Comparison of ENCODE assay signal across 19 cellular contexts in the genomic region with DNA sequence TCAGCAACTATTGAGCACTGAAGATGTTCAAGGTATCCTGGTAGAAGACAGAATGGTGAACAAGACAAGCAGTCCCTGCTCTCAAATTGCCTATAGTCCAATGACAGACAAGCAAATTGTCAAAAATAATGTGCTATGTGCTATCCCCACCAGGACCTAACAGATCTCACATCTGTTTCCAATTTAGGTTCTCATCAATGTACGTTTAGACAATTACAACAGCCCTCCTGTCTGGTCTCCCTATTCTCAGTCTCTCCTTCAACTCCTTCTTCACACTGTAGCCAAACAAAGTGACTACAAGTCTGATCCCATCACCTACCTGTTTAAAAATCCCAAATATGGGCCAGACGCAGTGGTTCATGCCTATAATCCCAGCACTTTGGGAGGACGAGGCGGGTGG. TPM values are rescaled to one million over a fixed set of nuclear protein-coding genes. Genes with fewer than 3 reads are reported as not detected.
DNase-seq lines count a peak whose midpoint lies in the region; ATAC-seq and TF ChIP-seq lines count a peak whose summit lies in the region.
"Had no signal": no experiment of that assay in that cellular context is flagged by ENCODE, and none has a peak within 500 bp of the region (broad histone marks: within the 10 kb centered on the region; RNA-seq: fewer than 3 reads in every experiment).

No MANE protein-coding gene starts in this region.

- H3K9me3 Mint-ChIP-seq in T-helper 2 cell treated with Interferon-gamma antibody and Interleukin-4, amounts not matched to agents 5 μg/mL and 100 μg/mL, for 36 hours: no peaks in the 10 kb centered on the region
- no peaks in the 10 kb centered on the region for H3K9me3 Mint-ChIP-seq in Calu3 (ENCODE audit: low read depth, unreplicated experiment)
- no peaks in the 10 kb centered on the region for H3K9me3 Mint-ChIP-seq in activated T-helper 17 cell treated with anti-CD3 and anti-CD28 coated beads, Interleukin-2, amount 50 U/mL, for 72 hours
- no peaks in the 10 kb centered on the region for H3K9me3 Mint-ChIP-seq in progenitor cell of endocrine pancreas (ENCODE audit: low read depth)
- H3K9me3 Mint-ChIP-seq: type B pancreatic cell had no signal

- CTCF ChIA-PET in Calu3 (lab: Charles Lee): interaction anchor here (0.7 kb wide), 1 partner anchor 32 kb away, joined by 5 read pairs; no protein-coding TSS in a partner anchor

- ATAC-seq in activated T-helper 17 cell treated with anti-CD3 and anti-CD28 coated beads, Interleukin-2, amount 50 U/mL, for 72 hours (replicated peaks): no peak
- ATAC-seq in GM21515 (IDR thresholded peaks at IDR 0.05; ENCODE audit: unreplicated experiment): no peak
- ATAC-seq in HG02870 (IDR thresholded peaks at IDR 0.05; ENCODE audit: unreplicated experiment): no peak
- ATAC-seq: activated CD4-positive, CD25-positive, alpha-beta regulatory T cell treated with anti-CD3 and anti-CD28 coated beads, Interleukin-2, amount 50 U/mL, for 24 hours; left lung had no signal

- TF ChIP-seq CTCF in Calu3 (IDR thresholded peaks at IDR 0.05; ENCODE audit: unreplicated experiment) (no peak), progenitor cell of endocrine pancreas (IDR thresholded peaks at IDR 0.05; ENCODE audit: unreplicated experiment) (no peak)

- H3K36me3 Mint-ChIP-seq in T-helper 2 cell treated with Interferon-gamma antibody and Interleukin-4, amounts not matched to agents 5 μg/mL and 100 μg/mL, for 36 hours (ENCODE audit: low read depth): peaks cover 44% of the 10 kb centered on the region
- H3K36me3 Mint-ChIP-seq in Calu3 (ENCODE audit: insufficient read depth, unreplicated experiment): peaks cover 79% of the 10 kb centered on the region
- H3K36me3 Mint-ChIP-seq in activated T-helper 17 cell treated with anti-CD3 and anti-CD28 coated beads, Interleukin-2, amount 50 U/mL, for 72 hours (ENCODE audit: low read depth): peaks cover 97% of the 10 kb centered on the region
- H3K36me3 Mint-ChIP-seq in progenitor cell of endocrine pancreas (ENCODE audit: insufficient read depth): peaks cover 2% of the 10 kb centered on the region

- no peak overlapping the region for H3K4me3 Mint-ChIP-seq in T-helper 2 cell treated with Interferon-gamma antibody and Interleukin-4, amounts not matched to agents 5 μg/mL and 100 μg/mL, for 36 hours
- H3K4me3 Mint-ChIP-seq in Calu3 (ENCODE audit: low read depth, unreplicated experiment): no peak overlapping the region
- no peak overlapping the region for H3K4me3 Mint-ChIP-seq in activated T-helper 17 cell treated with anti-CD3 and anti-CD28 coated beads, Interleukin-2, amount 50 U/mL, for 72 hours
- no peak overlapping the region for H3K4me3 Mint-ChIP-seq in progenitor cell of endocrine pancreas (ENCODE audit: low read depth)
- H3K4me3 Mint-ChIP-seq: type B pancreatic cell had no signal

- no peak for DNase-seq in T-helper 2 cell treated with Interferon-gamma antibody and Interleukin-4, amounts not matched to agents 5 μg/mL and 100 μg/mL, for 36 hours (ENCODE audit: low spot score)
- DNase-seq in T-helper 2 cell (no peak), Calu3 (no peak), progenitor cell of endocrine pancreas (ENCODE audit: low spot score, unreplicated experiment) (no peak), Ammon's horn (ENCODE audit: low spot score) (no peak)
- DNase-seq: AML-193, cerebellar nuclear complex, EL, left lung, NCI-H1092 treated with DMSO at 0.1 percent for 48 hours, NCI-H2081, NCI-H226, NCI-H748 treated with DMSO at 0.1 percent for 48 hours, sigmoid colon had no signal

- peak overlapping the region; percentile 2 for H3K27ac Mint-ChIP-seq in T-helper 2 cell treated with Interferon-gamma antibody and Interleukin-4, amounts not matched to agents 5 μg/mL and 100 μg/mL, for 36 hours
- H3K27ac Mint-ChIP-seq in Calu3 (ENCODE audit: unreplicated experiment) (peak overlapping the region; percentile 48), progenitor cell of endocrine pancreas (peak overlapping the region; percentile 81)
- H3K27ac Mint-ChIP-seq in activated T-helper 17 cell treated with anti-CD3 and anti-CD28 coated beads, Interleukin-2, amount 50 U/mL, for 72 hours: peak overlapping the region; percentile 79
- H3K27ac Mint-ChIP-seq: type B pancreatic cell had no signal

- intact Hi-C loops in Calu3 (cut with micrococcal nuclease; ENCODE audit: unreplicated experiment): no loop called here

- no peaks in the 10 kb centered on the region for H3K27me3 Mint-ChIP-seq in T-helper 2 cell treated with Interferon-gamma antibody and Interleukin-4, amounts not matched to agents 5 μg/mL and 100 μg/mL, for 36 hours (ENCODE audit: low read depth)
- H3K27me3 Mint-ChIP-seq in Calu3 (ENCODE audit: unreplicated experiment) (no peaks in the 10 kb centered on the region), progenitor cell of endocrine pancreas (no peaks in the 10 kb centered on the region)
- no peaks in the 10 kb centered on the region for H3K27me3 Mint-ChIP-seq in activated T-helper 17 cell treated with anti-CD3 and anti-CD28 coated beads, Interleukin-2, amount 50 U/mL, for 72 hours
- H3K27me3 Mint-ChIP-seq: type B pancreatic cell had no signal

- H3K4me1 Mint-ChIP-seq in T-helper 2 cell treated with Interferon-gamma antibody and Interleukin-4, amounts not matched to agents 5 μg/mL and 100 μg/mL, for 36 hours (ENCODE audit: low read depth): peaks cover 21% of the 10 kb centered on the region
- H3K4me1 Mint-ChIP-seq in Calu3 (ENCODE audit: low read depth, unreplicated experiment) (peaks cover 7% of the 10 kb centered on the region), progenitor cell of endocrine pancreas (ENCODE audit: low read depth) (no peaks in the 10 kb centered on the region)
- peaks cover 23% of the 10 kb centered on the region for H3K4me1 Mint-ChIP-seq in activated T-helper 17 cell treated with anti-CD3 and anti-CD28 coated beads, Interleukin-2, amount 50 U/mL, for 72 hours

- no TSS peak for BruUV-seq in Calu3 (replicated peaks; lab: Mats Ljungman, UMichigan)

RNA-seq across cellular contexts. Expression of a gene that starts 7.5 kb away (rescaled TPM):
- total RNA-seq in Calu3 (2022): 443 and 488 TPM in 2 replicates
- 100 to 1,000 TPM; 176 to 194 TPM for total RNA-seq in activated T-helper 17 cell treated with anti-CD3 and anti-CD28 coated beads, Interleukin-2, amount 50 U/mL, for 72 hours
- total RNA-seq in progenitor cell of endocrine pancreas: 20.2 and 22.3 TPM in 2 replicates

RNA-seq across cellular contexts. Expression of a gene that starts 7.6 kb away (rescaled TPM):
- 138 and 154 TPM in 2 replicates for total RNA-seq in Calu3 (2022)
- total RNA-seq in activated T-helper 17 cell treated with anti-CD3 and anti-CD28 coated beads, Interleukin-2, amount 50 U/mL, for 72 hours: 10 to 100 TPM; 37.7 to 73.4 TPM
- 175 and 196 TPM in 2 replicates for total RNA-seq in progenitor cell of endocrine pancreas

RNA-seq across cellular contexts. Expression of a gene that starts 11.2 kb away (rescaled TPM):
- 22.6 and 26.4 TPM in 2 replicates for total RNA-seq in Calu3 (2022)
- total RNA-seq in activated T-helper 17 cell treated with anti-CD3 and anti-CD28 coated beads, Interleukin-2, amount 50 U/mL, for 72 hours: 10 to 100 TPM in 1 of 2 donors, 1 to 10 TPM in 1; 6.9 to 20.0 TPM
- total RNA-seq in progenitor cell of endocrine pancreas: 27.3 and 28.1 TPM in 2 replicates

RNA-seq across cellular contexts. Expression of a gene that starts 16.4 kb away (rescaled TPM):
- total RNA-seq in Calu3 (2022): 86.3 and 86.6 TPM in 2 replicates
- 10 to 100 TPM; 62.2 to 77.3 TPM for total RNA-seq in activated T-helper 17 cell treated with anti-CD3 and anti-CD28 coated beads, Interleukin-2, amount 50 U/mL, for 72 hours
- total RNA-seq in progenitor cell of endocrine pancreas: 47.5 and 48.4 TPM in 2 replicates

RNA-seq across cellular contexts. Expression of a gene that starts 17.0 kb away (rescaled TPM):
- total RNA-seq in Calu3 (2022) (141 and 168 TPM in 2 replicates), progenitor cell of endocrine pancreas (46.1 and 52.1 TPM in 2 replicates)
- 10 to 100 TPM; 57.9 to 81.2 TPM for total RNA-seq in activated T-helper 17 cell treated with anti-CD3 and anti-CD28 coated beads, Interleukin-2, amount 50 U/mL, for 72 hours

Comparison
In these comparisons a context has a peak if more than half of its experiments do, and no peak if none do; other contexts are left out.
1. H3K27ac Mint-ChIP-seq: peak in every context shown above with its lines; median percentile 81 in progenitor cell of endocrine pancreas; 79 in activated T-helper 17 cell treated with anti-CD3 and anti-CD28 coated beads, Interleukin-2, amount 50 U/mL, for 72 hours; 48 in Calu3; 2 in T-helper 2 cell treated with Interferon-gamma antibody and Interleukin-4, amounts not matched to agents 5 μg/mL and 100 μg/mL, for 36 hours.